ENCODE assay signal across 8 cellular contexts in genomic region chr1:37931493-37932158, GRCh38. TPM values are rescaled to one million over a fixed set of nuclear protein-coding genes. Genes with fewer than 3 reads are reported as not detected.
DNase-seq lines count a peak whose midpoint lies in the region; ATAC-seq and TF ChIP-seq lines count a peak whose summit lies in the region.

No MANE protein-coding gene starts in this region.

- peak overlapping the region; percentile 98 for H3K4me3 ChIP-seq in SK-N-MC
- H3K4me3 ChIP-seq in testis: peak overlapping the region; percentile 74 to 90

- TF ChIP-seq CTCF in GM10266 (IDR thresholded peaks at IDR 0.05; ENCODE audit: control insufficient read depth, insufficient read depth, low read depth, missing control alignments): no peak
- no peak for TF ChIP-seq CTCF in omental fat pad (IDR thresholded peaks at IDR 0.05)
- TF ChIP-seq CTCF in testis (IDR thresholded peaks at IDR 0.05): no peak

- H3K27me3 ChIP-seq in testis: no peaks in the 10 kb centered on the region

- peaks cover 13% of the 10 kb centered on the region for H3K4me1 ChIP-seq in testis

- DNase-seq in GM10266 (ENCODE audit: extremely low spot score): peak; percentile 96
- DNase-seq in NCI-H1092 (lab: John Stamatoyannopoulos, UW): peak; percentile 99
- DNase-seq in SK-N-MC (ENCODE audit: low read depth, low spot score): peak; percentile 67
- DNase-seq in activated naive CD4-positive, alpha-beta T cell treated with anti-CD3 and anti-CD28 coated beads, Interleukin-2, amount 50 U/mL, for 16 hours: peak; percentile 98
- DNase-seq in glomerular visceral epithelial cell (ENCODE audit: extremely low spot score): peak; percentile 97
- peak; percentile 82 for DNase-seq in omental fat pad (ENCODE audit: low spot score)
- DNase-seq in testis: peak; percentile 97

- peak overlapping the region; percentile 72 for H3K9ac ChIP-seq in SK-N-MC (ENCODE audit: insufficient read length)

- H3K27ac ChIP-seq in SK-N-MC (no peak overlapping the region), testis (peak overlapping the region; percentile 56 to 62)

- WGBS in testis, 2 donors: 0% methylated on average over 7 to 58 of the region's 58 CpGs

- no peaks in the 10 kb centered on the region for H3K36me3 ChIP-seq in SK-N-MC (ENCODE audit: insufficient read depth, low read length)
- no peaks in the 10 kb centered on the region for H3K36me3 ChIP-seq in testis (ENCODE audit: low read depth, missing control alignments)

- intact Hi-C loops in testis (cut with DNase I; ENCODE audit: low total_unique reads): no loop called here

- H3K9me3 ChIP-seq in SK-N-MC (ENCODE audit: low read depth, low read length): no peaks in the 10 kb centered on the region
- no peaks in the 10 kb centered on the region for H3K9me3 ChIP-seq in testis

- no peak for TF ChIP-seq POLR2A in testis (IDR thresholded peaks at IDR 0.05)

- ATAC-seq in HG02610 (IDR thresholded peaks at IDR 0.05; ENCODE audit: unreplicated experiment) (peak; percentile 93), omental fat pad (ENCODE audit: low FRiP score) (peak; percentile 98)

RNA-seq across cellular contexts. Expression of gene INPP5B, which starts 15.2 kb away (rescaled TPM):
- total RNA-seq in omental fat pad (10 to 100 TPM; 16.2 to 45.6 (median 27.0) TPM), testis (10 to 100 TPM; 24.1 to 31.6 TPM)
- polyA plus RNA-seq in testis (ENCODE audit: insufficient read depth, low read depth, low replicate concordance): 15.3 TPM

RNA-seq across cellular contexts. Expression of gene SF3A3, which starts 58.2 kb away (rescaled TPM):
- total RNA-seq in omental fat pad: 10 to 100 TPM; 37.0 to 76.6 (median 50.4) TPM
- 10 to 100 TPM; 59.3 to 74.6 TPM for total RNA-seq in testis
- polyA plus RNA-seq in testis (ENCODE audit: insufficient read depth, low read depth, low replicate concordance): 87.5 TPM
